8 cellular contexts compared by ENCODE assay signal in the genomic region with DNA sequence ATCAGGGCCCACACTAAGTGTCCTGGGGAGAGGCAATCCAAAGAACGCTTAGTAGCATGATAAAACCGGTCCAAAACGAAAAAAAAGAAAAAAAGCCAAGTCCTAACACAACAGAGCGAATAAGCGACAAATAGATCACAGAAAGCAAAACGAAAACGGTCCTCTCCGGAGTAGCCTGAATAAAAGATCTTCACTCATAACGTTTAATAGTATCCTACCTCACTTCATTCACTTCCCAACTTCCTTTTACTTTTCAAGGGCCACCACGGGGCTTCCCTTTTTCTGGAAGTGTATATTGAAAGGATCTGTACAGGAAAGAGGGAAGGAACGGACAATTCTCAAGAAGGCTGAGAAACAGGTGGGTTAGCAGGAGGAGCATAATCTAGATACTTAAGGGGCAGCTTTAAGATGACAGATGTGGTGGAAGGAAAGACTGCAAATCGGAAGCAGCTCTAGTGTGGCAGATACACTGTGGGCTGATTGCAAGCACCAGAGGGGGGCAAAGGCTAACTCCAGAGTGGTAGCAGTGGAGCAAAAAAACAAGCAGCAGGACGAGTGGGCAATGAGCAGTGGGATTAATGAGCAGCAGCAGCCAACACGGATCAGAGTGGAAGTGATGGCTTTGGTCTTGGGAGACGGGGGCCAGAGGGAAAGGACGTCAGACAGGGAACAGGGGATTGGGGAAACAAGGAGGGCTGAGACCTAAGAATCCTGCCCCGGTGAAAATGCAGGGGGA. TPM values are rescaled to one million over a fixed set of nuclear protein-coding genes. Genes with fewer than 3 reads are reported as not detected.
DNase-seq lines count a peak whose midpoint lies in the region; ATAC-seq, FAIRE-seq and TF ChIP-seq lines count a peak whose summit lies in the region.

No MANE protein-coding gene starts in this region.

- H3K9me3 Mint-ChIP-seq in CD4-positive, alpha-beta memory T cell: no peaks in the 10 kb centered on the region
- H3K9me3 Mint-ChIP-seq in activated B cell treated with CpG ODN at 0.5 μM for 24 hours: no peaks in the 10 kb centered on the region
- no peaks in the 10 kb centered on the region for H3K9me3 Mint-ChIP-seq in naive thymus-derived CD4-positive, alpha-beta T cell

- no peaks in the 10 kb centered on the region for H3K36me3 ChIP-seq in CD4-positive, alpha-beta memory T cell (ENCODE audit: insufficient read depth, low read length)
- no peaks in the 10 kb centered on the region for H3K36me3 ChIP-seq in esophagus muscularis mucosa
- H3K36me3 ChIP-seq in naive thymus-derived CD4-positive, alpha-beta T cell (ENCODE audit: control insufficient read depth in 2 of 3, insufficient read depth in 3 of 3, low read length in 3 of 3): peaks cover 0 to 8% (median 0%) of the 10 kb centered on the region in 3 experiments

- no peaks in the 10 kb centered on the region for H3K27me3 Mint-ChIP-seq in CD4-positive, alpha-beta memory T cell
- H3K27me3 Mint-ChIP-seq in activated B cell treated with CpG ODN at 0.5 μM for 24 hours: no peaks in the 10 kb centered on the region
- no peaks in the 10 kb centered on the region for H3K27me3 Mint-ChIP-seq in naive thymus-derived CD4-positive, alpha-beta T cell

- TF ChIP-seq CTCF in LNCaP clone FGC (IDR thresholded peaks at IDR 0.05; ENCODE audit: control insufficient read depth, extremely low read depth, insufficient read depth) (no peak), activated B cell treated with CpG ODN at 0.5 μM for 24 hours (IDR thresholded peaks at IDR 0.05) (no peak), esophagus muscularis mucosa (IDR thresholded peaks at IDR 0.05) (peak in 1 of 3 experiments; percentile 12)

- peaks cover 6 to 15% (median 8%) of the 10 kb centered on the region in 4 donors for H3K4me1 Mint-ChIP-seq in CD4-positive, alpha-beta memory T cell
- peaks cover 11% of the 10 kb centered on the region for H3K4me1 Mint-ChIP-seq in activated B cell treated with CpG ODN at 0.5 μM for 24 hours
- peaks cover 7 to 28% (median 17%) of the 10 kb centered on the region in 7 donors for H3K4me1 Mint-ChIP-seq in naive thymus-derived CD4-positive, alpha-beta T cell

- intact Hi-C loops in CD4-positive, alpha-beta memory T cell (cut with micrococcal nuclease): loop anchor here (1.0 kb wide), 1 partner anchor 863 kb away; a partner anchor contains a TSS
- intact Hi-C loops in activated B cell treated with CpG ODN at 0.5 μM for 24 hours (cut with micrococcal nuclease): loop anchor here (5.0 kb wide), 1 partner anchor 97 kb away; no protein-coding TSS in a partner anchor
- intact Hi-C loops in esophagus muscularis mucosa (cut with DNase I): no loop called here
- intact Hi-C loops in naive thymus-derived CD4-positive, alpha-beta T cell (cut with micrococcal nuclease): loop anchor here in 1 of 2 donors (10.0 kb wide), 1 partner anchor 1054 kb away; a partner anchor contains a TSS

- CTCF ChIA-PET in CD4-positive, alpha-beta memory T cell (lab: Charles Lee; ENCODE audit: partially characterized antibody): interaction anchor here (1.4 kb wide), 1 partner anchor 228 kb away, joined by 4 read pairs; no protein-coding TSS in a partner anchor
- CTCF ChIA-PET in activated B cell treated with CpG ODN at 0.5 μM for 24 hours (lab: Charles Lee): no interaction called here
- CTCF ChIA-PET in naive thymus-derived CD4-positive, alpha-beta T cell (lab: Charles Lee): no interaction called here

- under 1% methylated on average over 17 of the region's 17 CpGs for WGBS in esophagus muscularis mucosa

- TF ChIP-seq EP300 in esophagus muscularis mucosa (IDR thresholded peaks at IDR 0.05): no peak

- no peak overlapping the region for H3K4me3 Mint-ChIP-seq in CD4-positive, alpha-beta memory T cell
- H3K4me3 Mint-ChIP-seq in activated B cell treated with CpG ODN at 0.5 μM for 24 hours: no peak overlapping the region
- H3K4me3 Mint-ChIP-seq in naive thymus-derived CD4-positive, alpha-beta T cell: no peak overlapping the region

- POLR2A ChIA-PET in CD4-positive, alpha-beta memory T cell (lab: Charles Lee; ENCODE audit: partially characterized antibody): interaction anchor here (1.0 to 3.4 kb wide), 2 partner anchors 8 to 48 kb away, joined by 3 to 18 read pairs; a partner anchor contains a TSS
- POLR2A ChIA-PET in activated B cell treated with CpG ODN at 0.5 μM for 24 hours (lab: Charles Lee): interaction anchor here (0.5 to 1.6 kb wide), 6 partner anchors 9 to 860 kb away, joined by 3 to 7 read pairs (median 4); a partner anchor contains a TSS
- POLR2A ChIA-PET in naive thymus-derived CD4-positive, alpha-beta T cell (lab: Charles Lee): interaction anchor here (0.6 to 2.4 kb wide), 3 partner anchors 31 to 153 kb away, joined by 3 to 6 read pairs (median 4); a partner anchor contains a TSS

- ATAC-seq in GM18909 (IDR thresholded peaks at IDR 0.05; ENCODE audit: poor library complexity, unreplicated experiment) (peak; percentile 36), activated B cell treated with CpG ODN at 0.5 μM for 24 hours (ENCODE audit: low read depth) (no peak), GM18498 (IDR thresholded peaks at IDR 0.05; ENCODE audit: unreplicated experiment) (no peak)
- no peak for ATAC-seq in naive thymus-derived CD4-positive, alpha-beta T cell

- H3K27me3 ChIP-seq in CD4-positive, alpha-beta memory T cell (ENCODE audit: insufficient read depth, low read length): no peaks in the 10 kb centered on the region
- H3K27me3 ChIP-seq in esophagus muscularis mucosa: no peaks in the 10 kb centered on the region
- no peaks in the 10 kb centered on the region for H3K27me3 ChIP-seq in naive thymus-derived CD4-positive, alpha-beta T cell (ENCODE audit: control insufficient read depth in 2 of 2, insufficient read depth in 2 of 2, low read length in 2 of 2)

- DNase-seq in CD4-positive, alpha-beta memory T cell: peak in 4 of 5 donors; percentile 25 to 39 (median 30)
- DNase-seq in LNCaP clone FGC (ENCODE audit: low read depth) (no peak), activated B cell treated with CpG ODN at 0.5 μM for 24 hours (peak; percentile 24), esophagus muscularis mucosa (ENCODE audit: extremely low spot score) (no peak), HTR-8/SVneo (ENCODE audit: insufficient read length, low spot score) (no peak)
- peak in 8 of 9 donors; percentile 18 to 31 (median 24) for DNase-seq in naive thymus-derived CD4-positive, alpha-beta T cell

- no peak for FAIRE-seq in HTR-8/SVneo (lab: Jason Lieb, UNC)

- peak overlapping the region; percentile 95 for H3K27ac ChIP-seq in CD4-positive, alpha-beta memory T cell (ENCODE audit: low read depth, low read length)
- H3K27ac ChIP-seq in esophagus muscularis mucosa (replicated peaks in 1 of 4): peak overlapping the region; percentile 90 to 94 (median 91)
- peak overlapping the region; percentile 97 for H3K27ac ChIP-seq in naive thymus-derived CD4-positive, alpha-beta T cell (ENCODE audit: low read depth, low read length)

- H3K4me1 ChIP-seq in CD4-positive, alpha-beta memory T cell (ENCODE audit: insufficient read depth, low read length): peaks cover 38% of the 10 kb centered on the region
- H3K4me1 ChIP-seq in esophagus muscularis mucosa: peaks cover 17 to 49% (median 38%) of the 10 kb centered on the region in 4 donors
- peaks cover 12 to 15% of the 10 kb centered on the region in 2 donors for H3K4me1 ChIP-seq in naive thymus-derived CD4-positive, alpha-beta T cell (ENCODE audit: control insufficient read depth in 2 of 2, insufficient read depth in 2 of 2, low read length in 2 of 2)

- H3K27ac Mint-ChIP-seq in CD4-positive, alpha-beta memory T cell: no peak overlapping the region
- no peak overlapping the region for H3K27ac Mint-ChIP-seq in activated B cell treated with CpG ODN at 0.5 μM for 24 hours
- no peak overlapping the region for H3K27ac Mint-ChIP-seq in naive thymus-derived CD4-positive, alpha-beta T cell

- no peaks in the 10 kb centered on the region for H3K36me3 Mint-ChIP-seq in CD4-positive, alpha-beta memory T cell
- peaks cover 4% of the 10 kb centered on the region for H3K36me3 Mint-ChIP-seq in activated B cell treated with CpG ODN at 0.5 μM for 24 hours (ENCODE audit: low read depth)
- no peaks in the 10 kb centered on the region for H3K36me3 Mint-ChIP-seq in naive thymus-derived CD4-positive, alpha-beta T cell

- H3K4me3 ChIP-seq in CD4-positive, alpha-beta memory T cell (ENCODE audit: low read length in 2 of 2): peak overlapping the region; percentile 73 to 84
- H3K4me3 ChIP-seq in LNCaP clone FGC (ENCODE audit: low read depth, low read length) (peak overlapping the region; percentile 93), esophagus muscularis mucosa (peak overlapping the region; percentile 66 to 90 (median 80))
- peak overlapping the region; percentile 78 for H3K4me3 ChIP-seq in naive thymus-derived CD4-positive, alpha-beta T cell (ENCODE audit: low read length)

- no peak for TF ChIP-seq POLR2A in esophagus muscularis mucosa (IDR thresholded peaks at IDR 0.05; ENCODE audit: low read depth)

- H3K9me3 ChIP-seq in CD4-positive, alpha-beta memory T cell (ENCODE audit: control insufficient read depth in 1 of 2, low read length in 2 of 2): no peaks in the 10 kb centered on the region
- H3K9me3 ChIP-seq in esophagus muscularis mucosa: no peaks in the 10 kb centered on the region
- no peaks in the 10 kb centered on the region for H3K9me3 ChIP-seq in naive thymus-derived CD4-positive, alpha-beta T cell (ENCODE audit: control insufficient read depth in 2 of 3, low read length in 3 of 3)

RNA-seq across cellular contexts. Expression of a gene that starts 0.9 kb away (rescaled TPM):
- 10 to 100 TPM; 33.9 to 35.0 TPM for total RNA-seq in CD4-positive, alpha-beta memory T cell
- polyA plus RNA-seq in CD4-positive, alpha-beta memory T cell: 10 to 100 TPM; 11.1 to 18.6 TPM
- 34.4 and 36.8 TPM in 2 replicates for total RNA-seq in activated B cell treated with CpG ODN at 0.5 μM for 24 hours
- total RNA-seq in esophagus muscularis mucosa: 10 to 100 TPM; 18.6 to 28.7 (median 26.4) TPM
- total RNA-seq in naive thymus-derived CD4-positive, alpha-beta T cell: 10 to 100 TPM; 28.7 to 39.4 (median 38.3) TPM
- 10 to 100 TPM; 15.5 to 20.0 TPM for polyA plus RNA-seq in naive thymus-derived CD4-positive, alpha-beta T cell

RNA-seq across cellular contexts. Expression of a gene that starts 48.7 kb away (rescaled TPM):
- total RNA-seq in CD4-positive, alpha-beta memory T cell: 10 to 100 TPM; 67.7 to 73.8 TPM
- 10 to 100 TPM; 29.2 to 31.4 TPM for polyA plus RNA-seq in CD4-positive, alpha-beta memory T cell
- total RNA-seq in activated B cell treated with CpG ODN at 0.5 μM for 24 hours (75.1 and 84.1 TPM in 2 replicates), esophagus muscularis mucosa (10 to 100 TPM; 23.3 to 39.9 (median 34.7) TPM)
- 10 to 100 TPM; 50.0 to 88.8 (median 76.5) TPM for total RNA-seq in naive thymus-derived CD4-positive, alpha-beta T cell
- 10 to 100 TPM; 22.9 to 41.5 TPM for polyA plus RNA-seq in naive thymus-derived CD4-positive, alpha-beta T cell

Comparison
In these comparisons a context has a peak if more than half of its experiments do, and no peak if none do; other contexts are left out.
1. DNase-seq: peak in CD4-positive, alpha-beta memory T cell (4 of 5), activated B cell treated with CpG ODN at 0.5 μM for 24 hours (single experiment) and naive thymus-derived CD4-positive, alpha-beta T cell (8 of 9); none in LNCaP clone FGC (single experiment), esophagus muscularis mucosa (single experiment) and HTR-8/SVneo (single experiment).
2. Peak in every context shown above with its lines, with median percentiles within 50 percentile points of each other: H3K27ac ChIP-seq and H3K4me3 ChIP-seq.